Comparison of ENCODE assay signal across 26 cellular contexts in genomic region chr21:40487406-40487805, GRCh38.
"Had no signal": no experiment of that assay in that cellular context is flagged by ENCODE, and none has a peak within 500 bp of the region (broad histone marks: within the 10 kb centered on the region; RNA-seq: fewer than 3 reads in every experiment).

No MANE protein-coding gene starts in this region.

- H3K4me3 ChIP-seq: adrenal gland, breast epithelium, SK-N-MC had no signal

- H3K36me3 ChIP-seq: adrenal gland, breast epithelium, WERI-Rb-1 had no signal

- H3K36me3 Mint-ChIP-seq: activated naive CD8-positive, alpha-beta T cell treated with anti-CD3 and anti-CD28 coated beads, Interleukin-2, amount 10 ng/mL, durations not matched to agents 7 days and 5 days; T-cell had no signal

- H3K27me3 Mint-ChIP-seq: activated naive CD8-positive, alpha-beta T cell treated with anti-CD3 and anti-CD28 coated beads, Interleukin-2, amount 10 ng/mL, durations not matched to agents 7 days and 5 days; central memory CD8-positive, alpha-beta T cell had no signal

- H3K4me3 Mint-ChIP-seq: activated CD8-positive, alpha-beta T cell treated with anti-CD3 and anti-CD28 coated beads for 36 hours; activated naive CD8-positive, alpha-beta T cell treated with anti-CD3 and anti-CD28 coated beads, Interleukin-2, amount 10 ng/mL, durations not matched to agents 7 days and 5 days; central memory CD8-positive, alpha-beta T cell; T-cell had no signal

- H3K9me3 ChIP-seq: adrenal gland had no signal

- ATAC-seq: activated CD4-positive, CD25-positive, alpha-beta regulatory T cell treated with anti-CD3 and anti-CD28 coated beads, Interleukin-2, amount 50 U/mL, for 24 hours; activated CD8-positive, alpha-beta T cell treated with anti-CD3 and anti-CD28 coated beads for 36 hours; Panc1; Right ventricle myocardium inferior; T-cell had no signal

- H3K27ac Mint-ChIP-seq: activated CD8-positive, alpha-beta T cell treated with anti-CD3 and anti-CD28 coated beads for 36 hours; activated naive CD8-positive, alpha-beta T cell treated with anti-CD3 and anti-CD28 coated beads, Interleukin-2, amount 10 ng/mL, durations not matched to agents 7 days and 5 days; T-cell had no signal

- H3K27me3 ChIP-seq: adrenal gland, breast epithelium had no signal

- H3K27ac ChIP-seq: adrenal gland, breast epithelium, SK-N-MC, WERI-Rb-1 had no signal

- H3K4me1 ChIP-seq: adrenal gland, breast epithelium had no signal

- DNase-seq: activated CD4-positive, alpha-beta T cell treated with anti-CD3 and anti-CD28 coated beads for 4 hours; activated CD8-positive, alpha-beta memory T cell treated with anti-CD3 and anti-CD28 coated beads, Interleukin-2, amount 50 U/mL, for 4 hours; activated CD8-positive, alpha-beta T cell treated with anti-CD3 and anti-CD28 coated beads for 36 hours; activated naive CD4-positive, alpha-beta T cell treated with anti-CD3 and anti-CD28 coated beads, Interleukin-2, amount 50 U/mL, for 16 hours; activated naive CD8-positive, alpha-beta T cell treated with anti-CD3 and anti-CD28 coated beads, Interleukin-2, amount 10 ng/mL, durations not matched to agents 7 days and 5 days; adrenal gland; anterior cingulate cortex; Kasumi-1; KBM-7; NCI-H1105 treated with DMSO at 0.1 percent for 48 hours; NCI-H1436 treated with DMSO at 0.1 percent for 48 hours; NCI-H187; NCI-H2081; NCI-H446 treated with DMSO at 0.1 percent for 48 hours; NCI-H82; NK-92 treated with Interleukin-12 subunit alpha and Interleukin-12 subunit beta, amount 100 ng/mL, for 24 hours; OCI-M1; RPMI8226; T-cell; WERI-Rb-1 had no signal

- H3K4me1 Mint-ChIP-seq: activated naive CD8-positive, alpha-beta T cell treated with anti-CD3 and anti-CD28 coated beads, Interleukin-2, amount 10 ng/mL, durations not matched to agents 7 days and 5 days; central memory CD8-positive, alpha-beta T cell; T-cell had no signal
